In the genomic region with DNA sequence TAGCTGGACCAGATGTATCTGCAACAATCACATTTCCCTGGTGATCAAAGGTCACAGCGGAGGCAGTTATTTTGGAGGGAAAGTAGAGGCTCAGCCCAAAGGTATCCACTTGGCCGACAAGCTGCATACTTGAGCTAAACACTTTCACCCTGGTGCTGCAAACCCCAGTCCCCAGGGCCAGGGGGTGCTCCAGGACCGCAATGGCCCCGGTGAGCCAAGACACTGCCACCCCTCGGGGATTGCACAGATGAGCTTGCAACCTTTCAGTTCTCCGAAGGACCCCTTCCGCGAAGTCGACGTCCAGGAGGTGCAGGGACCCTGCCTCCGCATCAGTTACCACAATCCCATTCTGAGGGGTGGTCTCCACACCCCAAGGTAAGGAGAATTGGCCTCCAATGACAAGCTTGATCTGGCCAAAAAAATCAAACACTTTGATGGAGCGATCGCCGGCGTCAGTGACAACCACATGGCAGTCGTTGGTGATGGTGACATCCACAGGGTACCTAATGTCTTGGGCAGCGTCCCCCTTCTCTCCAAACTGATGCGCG, we compare ENCODE assay signal across 10 cellular contexts. TPM values are rescaled to one million over a fixed set of nuclear protein-coding genes. Genes with fewer than 3 reads are reported as not detected.
DNase-seq lines count a peak whose midpoint lies in the region; ATAC-seq lines count a peak whose summit lies in the region.
"Had no signal": no experiment of that assay in that cellular context is flagged by ENCODE, and none has a peak within 500 bp of the region (broad histone marks: within the 10 kb centered on the region; RNA-seq: fewer than 3 reads in every experiment).

No MANE protein-coding gene starts in this region.

- H3K4me1 ChIP-seq in thymus (ENCODE audit: control insufficient read depth, insufficient read depth, low read length) = peaks cover 10% of the 10 kb centered on the region
- H3K4me1 ChIP-seq: HAP-1 had no signal

- 87% methylated on average over 19 of the region's 19 CpGs for whole genome bisulfite sequencing in thymus

- H3K9me3 Mint-ChIP-seq in activated naive CD4-positive, alpha-beta T cell treated with anti-CD3 and anti-CD28 coated beads, Interleukin-2, amount 50 U/mL, for 24 hours = no peaks in the 10 kb centered on the region

- peak overlapping the region; percentile 56 for H3K4me3 Mint-ChIP-seq in activated naive CD4-positive, alpha-beta T cell treated with anti-CD3 and anti-CD28 coated beads, Interleukin-2, amount 50 U/mL, for 24 hours

- peak overlapping the region; percentile 68 for H3K4me3 ChIP-seq in thymus (ENCODE audit: low read length)
- H3K4me3 ChIP-seq: HAP-1 had no signal

- peaks cover 3% of the 10 kb centered on the region for H3K36me3 Mint-ChIP-seq in activated naive CD4-positive, alpha-beta T cell treated with anti-CD3 and anti-CD28 coated beads, Interleukin-2, amount 50 U/mL, for 24 hours

- no peak overlapping the region for H3K27ac ChIP-seq in thymus (ENCODE audit: low read depth)

- no peaks in the 10 kb centered on the region for H3K36me3 ChIP-seq in thymus (ENCODE audit: control insufficient read depth, insufficient read depth)
- H3K36me3 ChIP-seq: HAP-1 had no signal

- DNase-seq in activated naive CD4-positive, alpha-beta T cell treated with anti-CD3 and anti-CD28 coated beads, Interleukin-2, amount 50 U/mL, for 16 hours = no peak
- DNase-seq in UCSD-AML1 (lab: John Stamatoyannopoulos, UW; ENCODE audit: unreplicated experiment) = peak; percentile 18
- DNase-seq in iPS-NIHi11 (ENCODE audit: low spot score) = peak; percentile 42
- no peak for DNase-seq in NK-92 (lab: John Stamatoyannopoulos, UW; ENCODE audit: unreplicated experiment)
- DNase-seq: stimulated activated CD4-positive, alpha-beta T cell treated with anti-CD3 and anti-CD28 coated beads, Interleukin-4, amount 100 ng/mL, for 24 hours had no signal

- no peak for ATAC-seq in HG03095 (IDR thresholded peaks at IDR 0.05; ENCODE audit: unreplicated experiment)
- no peak for ATAC-seq in GM18873 (IDR thresholded peaks at IDR 0.05; ENCODE audit: low FRiP score, unreplicated experiment)

- no peak overlapping the region for H3K27ac Mint-ChIP-seq in activated naive CD4-positive, alpha-beta T cell treated with anti-CD3 and anti-CD28 coated beads, Interleukin-2, amount 50 U/mL, for 24 hours

- H3K9me3 ChIP-seq in thymus (ENCODE audit: control insufficient read depth) = peaks cover 1% of the 10 kb centered on the region
- H3K9me3 ChIP-seq: HAP-1 had no signal

- no peaks in the 10 kb centered on the region for H3K27me3 ChIP-seq in thymus (ENCODE audit: control insufficient read depth, insufficient read depth)

- peaks cover 6% of the 10 kb centered on the region for H3K4me1 Mint-ChIP-seq in activated naive CD4-positive, alpha-beta T cell treated with anti-CD3 and anti-CD28 coated beads, Interleukin-2, amount 50 U/mL, for 24 hours

- H3K27me3 Mint-ChIP-seq in activated naive CD4-positive, alpha-beta T cell treated with anti-CD3 and anti-CD28 coated beads, Interleukin-2, amount 50 U/mL, for 24 hours = peaks cover 5% of the 10 kb centered on the region

RNA-seq across cellular contexts. Expression of a gene that starts 0.8 kb away (rescaled TPM):
- polyA plus RNA-seq in thymus = 2.4 TPM

RNA-seq across cellular contexts. Expression of a gene that starts 33.2 kb away (rescaled TPM):
- 20.6 TPM for polyA plus RNA-seq in thymus

RNA-seq across cellular contexts. Expression of a gene that starts 33.6 kb away (rescaled TPM):
- polyA plus RNA-seq in thymus = 9.4 TPM

Comparison
In these comparisons a context has a peak if more than half of its experiments do, and no peak if none do; other contexts are left out.
1. DNase-seq: peak in UCSD-AML1 (single experiment) and iPS-NIHi11 (single experiment); none in activated naive CD4-positive, alpha-beta T cell treated with anti-CD3 and anti-CD28 coated beads, Interleukin-2, amount 50 U/mL, for 16 hours (single experiment) and NK-92 (single experiment).